In the genomic region with DNA sequence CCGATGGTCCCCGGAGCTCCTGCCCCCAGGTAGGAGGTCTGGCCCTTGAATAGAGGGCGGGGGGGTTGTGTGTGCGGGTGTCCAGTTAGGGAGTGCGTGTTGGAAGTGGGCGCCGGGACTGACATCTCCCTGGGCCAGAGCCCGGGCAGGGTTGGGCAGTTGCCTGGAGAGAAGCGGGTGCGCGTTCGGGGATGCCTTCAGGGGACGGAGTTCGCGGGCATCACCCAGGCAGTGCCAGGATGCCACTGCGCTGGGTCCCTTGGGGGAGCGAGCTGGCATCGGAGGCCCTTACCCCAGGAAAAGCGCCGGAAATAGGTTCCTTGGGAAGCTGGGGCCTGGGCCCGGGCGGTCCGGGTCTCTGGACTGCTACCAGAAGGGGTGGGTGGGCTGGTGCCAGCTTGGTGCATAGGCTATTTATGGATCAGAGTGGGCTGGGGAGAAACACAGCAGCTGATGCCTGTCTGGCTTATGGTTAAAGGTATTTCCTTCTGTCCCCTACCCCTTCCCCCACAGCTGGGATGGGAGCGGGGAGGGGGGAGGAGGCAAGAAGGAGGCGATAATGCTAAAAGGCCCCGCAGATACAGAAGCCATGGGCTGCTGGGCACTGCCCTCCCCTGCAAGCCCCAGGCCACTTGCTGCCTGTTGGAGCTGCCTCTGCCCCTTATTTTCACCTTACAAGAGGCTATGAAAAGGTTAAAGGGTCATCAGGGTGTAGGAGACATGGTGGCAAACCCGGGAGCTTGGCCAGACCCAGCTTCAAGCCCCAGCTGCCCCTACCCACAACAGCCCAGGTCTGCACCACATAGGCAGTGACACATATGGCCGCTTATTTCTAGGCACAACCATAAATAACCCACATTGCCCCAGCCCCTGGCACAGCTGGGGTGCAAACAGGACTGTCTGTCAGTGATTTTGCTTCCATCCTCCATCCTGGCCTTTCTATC, we compare ENCODE assay signal across 9 cellular contexts. TPM values are rescaled to one million over a fixed set of nuclear protein-coding genes. Genes with fewer than 3 reads are reported as not detected.
DNase-seq lines count a peak whose midpoint lies in the region; ATAC-seq, FAIRE-seq and TF ChIP-seq lines count a peak whose summit lies in the region.
"Had no signal": no experiment of that assay in that cellular context is flagged by ENCODE, and none has a peak within 500 bp of the region (broad histone marks: within the 10 kb centered on the region; RNA-seq: fewer than 3 reads in every experiment).

No MANE protein-coding gene starts in this region.

- H3K27me3 ChIP-seq in K562 (ENCODE audit: control insufficient read depth in 2 of 2, insufficient read depth in 2 of 2, low read length in 2 of 2): no peaks in the 10 kb centered on the region; a peak in 1 of 5 replicates
- H3K27me3 ChIP-seq in lower lobe of right lung (ENCODE audit: low read depth): peaks cover 38% of the 10 kb centered on the region
- H3K27me3 ChIP-seq in testis: no peaks in the 10 kb centered on the region

- H3K36me3 ChIP-seq in K562 (ENCODE audit: control insufficient read depth, insufficient read depth, low read length) (no peaks in the 10 kb centered on the region), lower lobe of right lung (no peaks in the 10 kb centered on the region), testis (ENCODE audit: low read depth, missing control alignments) (no peaks in the 10 kb centered on the region)

- no peaks in the 10 kb centered on the region for H3K79me2 ChIP-seq in K562 (ENCODE audit: control insufficient read depth, insufficient read depth, low read length)

- H3K9me3 Mint-ChIP-seq in activated T-cell treated with anti-CD3 and anti-CD28 coated beads, Interleukin-2, amount 50 U/mL, for 4 hours: no peaks in the 10 kb centered on the region

- BruUV-seq in K562 (replicated peaks; lab: Mats Ljungman, UMichigan): no TSS peak

- H3K4me1 ChIP-seq in K562 (replicated peaks in 1 of 2; ENCODE audit: control insufficient read depth in 2 of 2, insufficient read depth in 2 of 2, low read length in 2 of 2) (peaks cover 9 to 21% of the 10 kb centered on the region in 2 experiments; a peak in 4 of 5 replicates), lower lobe of right lung (peaks cover 11% of the 10 kb centered on the region), testis (peaks cover 4% of the 10 kb centered on the region)

- no peak for TF ChIP-seq POLR2A in K562 (conservative IDR thresholded peaks at IDR 0.05)
- TF ChIP-seq POLR2A in testis (IDR thresholded peaks at IDR 0.05): no peak

- ATAC-seq in activated T-cell treated with anti-CD3 and anti-CD28 coated beads, Interleukin-2, amount 50 U/mL, for 4 hours: no peak
- ATAC-seq in K562 (no peak; the same call in 2 of the 3 replicates), lower lobe of right lung (peak in 1 of 2 donors; percentile 7), GM18861 (IDR thresholded peaks at IDR 0.05; ENCODE audit: unreplicated experiment) (no peak)

- in situ Hi-C loops in K562 (cut with MboI): loop anchor here (25.0 kb wide), 1 partner anchor 671 kb away; the partner anchor contains the start of gene TCP11
- in situ Hi-C loops in GM13977 (cut with MboI; ENCODE audit: low pct_unique_long_range_greater_than_20kb, low sequenced_read_pairs, unreplicated experiment): no loop called here

- H3K9ac ChIP-seq in K562 (ENCODE audit: insufficient read depth in 1 of 2, low read depth in 2 of 2, low read length in 2 of 2): peak overlapping the region; percentile 15 to 89; a peak in 3 of 4 replicates

- H4K20me1 ChIP-seq in K562 (replicated peaks; ENCODE audit: control insufficient read depth, insufficient read depth, low read length): no peaks in the 10 kb centered on the region

- intact Hi-C loops in K562 (cut with micrococcal nuclease) (no loop called here), lower lobe of right lung (cut with DNase I) (no loop called here), testis (cut with DNase I; ENCODE audit: low total_unique reads) (no loop called here)

- peaks cover 29% of the 10 kb centered on the region for H3K27me3 Mint-ChIP-seq in activated T-cell treated with anti-CD3 and anti-CD28 coated beads, Interleukin-2, amount 50 U/mL, for 4 hours (ENCODE audit: low read depth)

- H3K27ac ChIP-seq in K562 (ENCODE audit: extremely low read depth, low read depth, low read length) (no peak overlapping the region), lower lobe of right lung (no peak overlapping the region), testis (no peak overlapping the region)

- H3K9me1 ChIP-seq in K562 (ENCODE audit: control insufficient read depth, insufficient read depth, low read length): no peaks in the 10 kb centered on the region

- peak overlapping the region; percentile 85 for H2AFZ ChIP-seq in K562 (ENCODE audit: low read depth, low read length)

- 52% methylated on average over 19 of the region's 28 CpGs for WGBS in K562 (ENCODE audit: insufficient coverage, low coverage, missing lambda C conversion rate)
- WGBS in testis, 2 donors: 33 to 35% methylated on average over 8 to 28 of the region's 28 CpGs

- no peak for TF ChIP-seq EP300 in K562 (IDR thresholded peaks at IDR 0.05; ENCODE audit: low read length)

- POLR2A ChIA-PET in K562 (lab: Yijun Ruan, JAX): interaction anchor here (0.6 to 2.8 kb wide), 5 partner anchors 9 to 486 kb away, joined by 3 to 10 read pairs (median 4); partner anchors contain the start of gene HMGA1

- peak overlapping the region; percentile 31 for H3K4me3 Mint-ChIP-seq in activated T-cell treated with anti-CD3 and anti-CD28 coated beads, Interleukin-2, amount 50 U/mL, for 4 hours

- TF ChIP-seq RAD21 in K562 (CRISPR knock-in tag; conservative IDR thresholded peaks at IDR 0.05 in 1 of 2, IDR thresholded peaks at IDR 0.05 in 1 of 2): no peak

- peaks cover 8% of the 10 kb centered on the region for H3K4me1 Mint-ChIP-seq in activated T-cell treated with anti-CD3 and anti-CD28 coated beads, Interleukin-2, amount 50 U/mL, for 4 hours (ENCODE audit: low read depth)

- no peak for TF ChIP-seq CTCF in K562 (IDR thresholded peaks at IDR 0.05 in 2 of 3, conservative IDR thresholded peaks at IDR 0.05 in 1 of 3; ENCODE audit: insufficient read depth in 2 of 3, low read depth in 1 of 3, low read length in 3 of 3)
- TF ChIP-seq CTCF in lower lobe of right lung (IDR thresholded peaks at IDR 0.05): no peak
- no peak for TF ChIP-seq CTCF in testis (IDR thresholded peaks at IDR 0.05)
- TF ChIP-seq CTCF in GM13977 (IDR thresholded peaks at IDR 0.05; ENCODE audit: extremely low read depth, insufficient read depth, missing control alignments): no peak

- H3K9me3 ChIP-seq in K562 (replicated peaks; ENCODE audit: control insufficient read depth, insufficient read depth, low read depth, low read length) (no peaks in the 10 kb centered on the region), lower lobe of right lung (no peaks in the 10 kb centered on the region), testis (no peaks in the 10 kb centered on the region)

- H3K4me3 ChIP-seq in K562 (peak overlapping the region; percentile 45), lower lobe of right lung (peak overlapping the region; percentile 44), testis (peak overlapping the region; percentile 24 to 46)

- no peaks in the 10 kb centered on the region for H3K36me3 Mint-ChIP-seq in activated T-cell treated with anti-CD3 and anti-CD28 coated beads, Interleukin-2, amount 50 U/mL, for 4 hours (ENCODE audit: insufficient read depth)

- H3K4me2 ChIP-seq in K562 (ENCODE audit: insufficient read depth, low read length): peak overlapping the region; percentile 72

- no peak for DNase-seq in activated T-cell treated with anti-CD3 and anti-CD28 coated beads, Interleukin-2, amount 50 U/mL, for 4 hours
- DNase-seq in activated T-cell treated with anti-CD3 and anti-CD28 coated beads, Interleukin-2, amount 50 U/mL, for 48 hours: no peak
- DNase-seq in K562 (ENCODE audit: extremely low read depth in 1 of 4, low spot score in 3 of 4) (no peak), lower lobe of right lung (no peak), testis (no peak), kidney tubule cell (ENCODE audit: low spot score) (no peak), GM13977 (ENCODE audit: low spot score) (no peak)
- DNase-seq: kidney glomerular epithelial cell had no signal

- CTCF ChIA-PET in K562 (lab: Yijun Ruan, JAX; ENCODE audit: low intra/inter-chr PET ratio): no interaction called here

- FAIRE-seq in K562 (lab: Jason Lieb, UNC): no peak

RNA-seq across cellular contexts. Expression of gene PACSIN1, which starts 0.6 kb away (rescaled TPM):
- total RNA-seq in activated T-cell treated with anti-CD3 and anti-CD28 coated beads, Interleukin-2, amount 50 U/mL, for 4 hours: under 1 TPM in 1 of 3 donors, not detected in 2; 0.05 TPM
- total RNA-seq in K562 (2011; cell fraction: chromatin; rRNA removed; ENCODE audit: low replicate concordance): 1.5 and 2.1 TPM in 2 replicates
- total RNA-seq in K562 (2011; cell fraction: nucleolus; rRNA removed): 1.2 and 1.3 TPM in 2 replicates
- total RNA-seq in K562 (2011; cell fraction: nucleoplasm; rRNA removed): 0.99 and 1.1 TPM in 2 replicates
- total RNA-seq in K562 (2014; rRNA removed): 0.41 and 0.45 TPM in 2 replicates
- total RNA-seq in K562 (2014; rRNA removed; fragmentation: Illumina TruSeq; extraction: Trizol): 0.10 and 0.29 TPM in 2 replicates
- total RNA-seq in K562 (2015; rRNA removed; fragmentation: Illumina TruSeq; extraction: Trizol): 0.22 and 0.23 TPM in 2 replicates
- total RNA-seq in K562 (2021): 0.98 and 1.7 TPM in 2 replicates
- polyA plus RNA-seq in K562 (2011; rRNA removed): 1.1 and 1.4 TPM in 2 replicates
- 1.2 and 1.6 TPM in 2 replicates for polyA plus RNA-seq in K562 (2011; cell fraction: cytosol; rRNA removed)
- 2.2 and 3.4 TPM in 2 replicates for polyA plus RNA-seq in K562 (2011; cell fraction: nucleus; rRNA removed)
- 0.90 and 1.2 TPM in 2 replicates for polyA plus RNA-seq in K562 (2012)
- polyA plus RNA-seq in K562 (2014; fragmentation: Illumina TruSeq; extraction: Trizol): 0.79 and 1.4 TPM in 2 replicates
- under 1 TPM; 0.01 to 0.03 TPM for polyA plus RNA-seq in K562 (2014; fragmentation: Nextera tagmentation; extraction: Ambion mirVana)
- 0.98 and 1.2 TPM in 2 replicates for polyA plus RNA-seq in K562 (2014; rRNA removed)
- polyA minus RNA-seq in K562 (2011; rRNA and poly(A)+ RNA removed): 0.98 and 1.1 TPM in 2 replicates
- 0.95 and 1.7 TPM in 2 replicates for polyA minus RNA-seq in K562 (2011; cell fraction: cytosol; rRNA and poly(A)+ RNA removed)
- 0.67 and 1.9 TPM in 2 replicates for polyA minus RNA-seq in K562 (2011; cell fraction: nucleus; rRNA and poly(A)+ RNA removed)
- total RNA-seq in lower lobe of right lung: not detected
- 1 to 10 TPM; 2.5 to 3.1 TPM for total RNA-seq in testis
- polyA plus RNA-seq in testis (ENCODE audit: insufficient read depth, low read depth, low replicate concordance): 2.1 TPM

RNA-seq across cellular contexts. Expression of gene RPS10, which starts 40.6 kb away (rescaled TPM):
- total RNA-seq in activated T-cell treated with anti-CD3 and anti-CD28 coated beads, Interleukin-2, amount 50 U/mL, for 4 hours: 1,000 to 10,000 TPM; 2,110 to 2,267 (median 2,151) TPM
- 244 and 499 TPM in 2 replicates for total RNA-seq in K562 (2011; cell fraction: chromatin; rRNA removed; ENCODE audit: low replicate concordance)
- 961 and 1,244 TPM in 2 replicates for total RNA-seq in K562 (2011; cell fraction: nucleolus; rRNA removed)
- total RNA-seq in K562 (2011; cell fraction: nucleoplasm; rRNA removed): 1,028 and 1,732 TPM in 2 replicates
- total RNA-seq in K562 (2014; rRNA removed) (3,907 and 4,273 TPM in 2 replicates), K562 (2014; rRNA removed; fragmentation: Illumina TruSeq; extraction: Trizol) (2,809 and 3,197 TPM in 2 replicates), K562 (2015; rRNA removed; fragmentation: Illumina TruSeq; extraction: Trizol) (3,578 and 3,876 TPM in 2 replicates), K562 (2021) (3,062 and 3,200 TPM in 2 replicates), lower lobe of right lung (956 TPM), testis (1,000 to 10,000 TPM in 1 of 2 donors, 100 to 1,000 TPM in 1; 926 to 1,691 TPM)
- polyA plus RNA-seq in K562 (2011; rRNA removed) (5,201 and 6,397 TPM in 2 replicates), K562 (2014; fragmentation: Illumina TruSeq; extraction: Trizol) (4,753 and 5,213 TPM in 2 replicates), K562 (2014; fragmentation: Nextera tagmentation; extraction: Ambion mirVana) (1,000 to 10,000 TPM; 2,680 to 3,048 TPM), K562 (2014; rRNA removed) (4,615 and 5,251 TPM in 2 replicates), testis (ENCODE audit: insufficient read depth, low read depth, low replicate concordance) (1,309 TPM)
- polyA plus RNA-seq in K562 (2011; cell fraction: cytosol; rRNA removed): 12,487 and 14,962 TPM in 2 replicates
- polyA plus RNA-seq in K562 (2011; cell fraction: nucleus; rRNA removed): 1,847 and 2,630 TPM in 2 replicates
- polyA plus RNA-seq in K562 (2012): 4,197 and 5,822 TPM in 2 replicates
- 2,379 and 2,522 TPM in 2 replicates for polyA minus RNA-seq in K562 (2011; rRNA and poly(A)+ RNA removed)
- polyA minus RNA-seq in K562 (2011; cell fraction: cytosol; rRNA and poly(A)+ RNA removed): 976 and 1,028 TPM in 2 replicates
- 203 and 375 TPM in 2 replicates for polyA minus RNA-seq in K562 (2011; cell fraction: nucleus; rRNA and poly(A)+ RNA removed)
